ENCODE assay signal across 8 cellular contexts in genomic region chr1:243312962-243313634, GRCh38. TPM values are rescaled to one million over a fixed set of nuclear protein-coding genes. Genes with fewer than 3 reads are reported as not detected.
DNase-seq lines count a peak whose midpoint lies in the region; ATAC-seq lines count a peak whose summit lies in the region.

No MANE protein-coding gene starts in this region.

- H3K36me3 Mint-ChIP-seq in IgD-negative memory B cell: peaks cover 18% of the 10 kb centered on the region
- peaks cover 12% of the 10 kb centered on the region for H3K36me3 Mint-ChIP-seq in memory B cell

- H3K9me3 Mint-ChIP-seq in IgD-negative memory B cell (no peaks in the 10 kb centered on the region), memory B cell (no peaks in the 10 kb centered on the region)

- DNase-seq in memory B cell (ENCODE audit: low spot score in 2 of 2) (peak in 1 of 2 donors; percentile 20), HPDE6-E6E7 (ENCODE audit: extremely low spot score) (no peak), hepatic stellate cell (ENCODE audit: low spot score) (no peak)
- no peak for DNase-seq in stimulated activated CD8-positive, alpha-beta memory T cell treated with anti-CD3 and anti-CD28 coated beads, Interleukin-4, amount 100 ng/mL, for 48 hours
- no peak for DNase-seq in stimulated activated naive CD4-positive, alpha-beta T cell treated with Interleukin-2 at 50 U/mL for 16 hours (lab: John Stamatoyannopoulos, UW)

- H3K27me3 Mint-ChIP-seq in IgD-negative memory B cell: no peaks in the 10 kb centered on the region
- H3K27me3 Mint-ChIP-seq in memory B cell: no peaks in the 10 kb centered on the region

- peaks cover 11 to 19% (median 19%) of the 10 kb centered on the region in 3 donors for H3K4me1 Mint-ChIP-seq in IgD-negative memory B cell
- peaks cover 19% of the 10 kb centered on the region for H3K4me1 Mint-ChIP-seq in memory B cell

- H3K27ac Mint-ChIP-seq in IgD-negative memory B cell (peak overlapping the region; percentile 79 to 88 (median 82)), memory B cell (peak overlapping the region; percentile 96)

- H3K4me3 Mint-ChIP-seq in IgD-negative memory B cell (peak overlapping the region in 3 of 4 donors; percentile 41 to 86 (median 63)), memory B cell (peak overlapping the region; percentile 75)

- ATAC-seq in GM18511 (IDR thresholded peaks at IDR 0.05; ENCODE audit: unreplicated experiment) (peak; percentile 39), GM21786 (IDR thresholded peaks at IDR 0.05; ENCODE audit: unreplicated experiment) (peak; percentile 31), memory B cell (ENCODE audit: low read depth) (peak; percentile 82)

RNA-seq across cellular contexts. Expression of gene SDCCAG8, which starts 57.3 kb away (rescaled TPM):
- polyA plus RNA-seq in IgD-negative memory B cell: 28.5 TPM

RNA-seq across cellular contexts. Expression of gene CEP170, which starts 58.0 kb away (rescaled TPM):
- polyA plus RNA-seq in IgD-negative memory B cell: 18.5 TPM

Comparison
In these comparisons a context has a peak if more than half of its experiments do, and no peak if none do; other contexts are left out.
1. ATAC-seq: peak in every context shown above with its lines; median percentile 82 in memory B cell; 39 in GM18511; 31 in GM21786.